8 cellular contexts compared by ENCODE assay signal in genomic region chr17:75405365-75406221, GRCh38. TPM values are rescaled to one million over a fixed set of nuclear protein-coding genes. Genes with fewer than 3 reads are reported as not detected.
DNase-seq lines count a peak whose midpoint lies in the region; ATAC-seq and TF ChIP-seq lines count a peak whose summit lies in the region.

Gene GRB2 (minus strand): TSS chr17:75405678. CDS start chr17:75393628, 12,050 bp downstream.

- peak within 1 kb of the TSS; percentile 90 for H3K27ac ChIP-seq in A673 (ENCODE audit: low read depth, low read length, poor library complexity, severe bottlenecking)
- peak within 1 kb of the TSS; percentile 63 for H3K27ac ChIP-seq in mammary epithelial cell (ENCODE audit: insufficient read depth, low read depth, low read length)
- H3K27ac ChIP-seq in iPS-20b (ENCODE audit: low read length) = no peak within 1 kb of the TSS
- peak within 1 kb of the TSS; percentile 84 to 99 (median 96) for H3K27ac ChIP-seq in skin epidermis

- POLR2A ChIA-PET in A673 (lab: Charles Lee; ENCODE audit: low non-redundant PET) = interaction anchor here (0.6 to 0.8 kb wide), 4 partner anchors 219 to 1334 kb away, joined by 6 to 9 read pairs (median 6); no protein-coding TSS in a partner anchor

- H3K9ac ChIP-seq in mammary epithelial cell (ENCODE audit: insufficient read depth, low read length) (peak within 1 kb of the TSS; percentile 77), iPS-20b (ENCODE audit: low read depth, low read length) (peak within 1 kb of the TSS; percentile 88)

- H3K9me3 ChIP-seq in A673 (ENCODE audit: low read depth, low read length, poor library complexity, severe bottlenecking) (no peaks in the 10 kb centered on the region), mammary epithelial cell (replicated peaks; ENCODE audit: insufficient read depth, low read length) (no peaks in the 10 kb centered on the region), iPS-20b (ENCODE audit: insufficient read depth, low read depth, low read length) (no peaks in the 10 kb centered on the region)

- H3K79me2 ChIP-seq in mammary epithelial cell (ENCODE audit: insufficient read depth, low read length) = peaks cover 46% of the 10 kb centered on the region

- H4K20me1 ChIP-seq in mammary epithelial cell (ENCODE audit: insufficient read depth, low read length) = no peaks in the 10 kb centered on the region

- H3K4me3 ChIP-seq in A673 (ENCODE audit: low read depth, low read length, poor library complexity, severe bottlenecking) = peak within 1 kb of the TSS; percentile 99
- H3K4me3 ChIP-seq in WI38 (ENCODE audit: low read depth, low read length) = peak within 1 kb of the TSS; percentile 98
- H3K4me3 ChIP-seq in mammary epithelial cell (replicated peaks in 1 of 3; ENCODE audit: insufficient read depth in 1 of 3, low read depth in 2 of 3, low read length in 3 of 3) = peak within 1 kb of the TSS; percentile 82 to 93 (median 90)
- H3K4me3 ChIP-seq in iPS-20b (ENCODE audit: low read length) = peak within 1 kb of the TSS; percentile 98
- peak within 1 kb of the TSS; percentile 84 to 100 (median 97) for H3K4me3 ChIP-seq in skin epidermis

- TF ChIP-seq CTCF in A673 (conservative IDR thresholded peaks at IDR 0.05; ENCODE audit: low read depth, low read length) (no peak), WI38 (IDR thresholded peaks at IDR 0.05; ENCODE audit: low read depth, low read length) (no peak), mammary epithelial cell (conservative IDR thresholded peaks at IDR 0.05 in 1 of 2, IDR thresholded peaks at IDR 0.05 in 1 of 2; ENCODE audit: extremely low read depth in 1 of 2, insufficient read depth in 1 of 2, low read depth in 1 of 2, low read length in 2 of 2) (no peak)

- dilution Hi-C loops in mammary epithelial cell (cut with HindIII; ENCODE audit: low sequenced_read_pairs) = loop anchor here (5.0 kb wide), 2 partner anchors 83 to 107 kb away; no protein-coding TSS in a partner anchor

- intact Hi-C loops in A673 (cut with micrococcal nuclease; ENCODE audit: unreplicated experiment) (loop anchor here (10.0 kb wide), 1 partner anchor 371 kb away; no protein-coding TSS in a partner anchor), mammary epithelial cell (cut with micrococcal nuclease) (loop anchor here (2.0 to 5.0 kb wide), 2 partner anchors 112 to 135 kb away; partner anchors contain the start of genes CASKIN2, MIF4GD and TSEN54)

- in situ Hi-C loops in mammary epithelial cell (cut with MboI; ENCODE audit: low sequenced_read_pairs in 2 of 2) = no loop called here

- under 1% methylated on average over 22 of the region's 74 CpGs for WGBS in mammary epithelial cell (ENCODE audit: low coverage, missing lambda C conversion rate)

- peak; percentile 99 for DNase-seq in A673 (ENCODE audit: low spot score)
- DNase-seq in NCI-H2227 treated with DMSO at 0.1 percent for 48 hours (lab: John Stamatoyannopoulos, UW) = peak; percentile 93
- peak; percentile 93 for DNase-seq in mammary epithelial cell

- H3K36me3 ChIP-seq in A673 (ENCODE audit: insufficient read depth, low read length, poor library complexity, severe bottlenecking) (no peaks in the 10 kb centered on the region), mammary epithelial cell (ENCODE audit: insufficient read depth, low read length) (no peaks in the 10 kb centered on the region), iPS-20b (ENCODE audit: insufficient read depth, low read depth, low read length) (no peaks in the 10 kb centered on the region)

- H2AFZ ChIP-seq in mammary epithelial cell (ENCODE audit: low read depth, low read length) = peak within 1 kb of the TSS; percentile 96

- H3K27me3 ChIP-seq in A673 (replicated peaks; ENCODE audit: insufficient read depth, low read depth, low read length, poor library complexity) (no peaks in the 10 kb centered on the region), mammary epithelial cell (ENCODE audit: insufficient read depth, low read length) (no peaks in the 10 kb centered on the region), iPS-20b (ENCODE audit: insufficient read depth, low read length) (no peaks in the 10 kb centered on the region)

- ATAC-seq in GM18907 (IDR thresholded peaks at IDR 0.05; ENCODE audit: unreplicated experiment) = peak; percentile 79
- ATAC-seq in HG03139 (IDR thresholded peaks at IDR 0.05; ENCODE audit: unreplicated experiment) = peak; percentile 62

- peak within 1 kb of the TSS; percentile 88 for H3K4me2 ChIP-seq in mammary epithelial cell (ENCODE audit: insufficient read depth, low read depth, low read length)

- CTCF ChIA-PET in A673 (lab: Charles Lee) (interaction anchor here (0.7 to 1.2 kb wide), 5 partner anchors 51 to 165 kb away, joined by 3 to 16 read pairs (median 3); partner anchors contain the start of genes MIF4GD, TMEM94 and TSEN54), mammary epithelial cell (lab: Charles Lee; ENCODE audit: low non-redundant PET) (interaction anchor here (0.6 to 1.4 kb wide), 3 partner anchors 70 to 185 kb away, joined by 4 to 9 read pairs (median 5); partner anchors contain the start of gene MIF4GD)

- no TSS peak for BruUV-seq in A673 (replicated peaks; lab: Mats Ljungman, UMichigan)
- no TSS peak for BruUV-seq in mammary epithelial cell (replicated peaks; lab: Mats Ljungman, UMichigan)

- H3K4me1 ChIP-seq in A673 (ENCODE audit: insufficient read depth, low read length, poor library complexity, severe bottlenecking) = no peaks in the 10 kb centered on the region
- peaks cover 13% of the 10 kb centered on the region for H3K4me1 ChIP-seq in mammary epithelial cell (ENCODE audit: insufficient read depth, low read length)
- H3K4me1 ChIP-seq in iPS-20b (ENCODE audit: insufficient read depth, low read length) = no peaks in the 10 kb centered on the region

RNA-seq across cellular contexts. Expression of gene GRB2, which starts in this region (rescaled TPM):
- total RNA-seq in A673 (2021) (95.2 and 101 TPM in 2 replicates), mammary epithelial cell (10 to 100 TPM; 61.5 to 78.6 TPM)
- 49.9 TPM for polyA plus RNA-seq in mammary epithelial cell
- polyA minus RNA-seq in mammary epithelial cell = 124 TPM
